ENCODE assay signal across 10 cellular contexts in genomic region chr14:91063119-91063518, GRCh38. TPM values are rescaled to one million over a fixed set of nuclear protein-coding genes. Genes with fewer than 3 reads are reported as not detected.
DNase-seq lines count a peak whose midpoint lies in the region; ATAC-seq, FAIRE-seq and TF ChIP-seq lines count a peak whose summit lies in the region.
"Had no signal": no experiment of that assay in that cellular context is flagged by ENCODE, and none has a peak within 500 bp of the region (broad histone marks: within the 10 kb centered on the region; RNA-seq: fewer than 3 reads in every experiment).

No MANE protein-coding gene starts in this region.

- no peak for DNase-seq in activated T-cell treated with anti-CD3 and anti-CD28 coated beads, Interleukin-2, amount 50 U/mL, for 24 hours
- no peak for DNase-seq in activated T-cell treated with anti-CD3 and anti-CD28 coated beads, Interleukin-2, amount 50 U/mL, for 1 hour
- DNase-seq in NB4 (ENCODE audit: low read depth) (peak; percentile 89), K562 (ENCODE audit: extremely low read depth in 1 of 4, low spot score in 3 of 4) (peak in 2 of 4 experiments; percentile 25 to 31), NCI-H2107 (lab: John Stamatoyannopoulos, UW) (no peak), AG08395 (ENCODE audit: low spot score) (no peak)
- DNase-seq in stimulated activated naive CD4-positive, alpha-beta T cell treated with Interleukin-2 at 50 U/mL for 16 hours (lab: John Stamatoyannopoulos, UW): no peak
- DNase-seq: mesendoderm had no signal

- no peak for ATAC-seq in K562

- no peaks in the 10 kb centered on the region for H3K27me3 ChIP-seq in K562 (ENCODE audit: control insufficient read depth in 2 of 2, insufficient read depth in 2 of 2, low read length in 2 of 2)

- H3K4me2 ChIP-seq in K562 (ENCODE audit: insufficient read depth, low read length): no peak overlapping the region

- peak overlapping the region; percentile 88 for H3K27ac Mint-ChIP-seq in activated T-cell treated with anti-CD3 and anti-CD28 coated beads, Interleukin-2, amount 50 U/mL, for 24 hours
- H3K27ac Mint-ChIP-seq in stimulated activated naive CD8-positive, alpha-beta T cell treated with anti-CD3 and anti-CD28 coated beads, Interleukin-15, Interleukin-2, amounts not matched to agents 100 ng/mL and 50 ng/mL, for 24 hours: peak overlapping the region; percentile 85

- no peaks in the 10 kb centered on the region; the same call in 1 of the 2 replicates for H4K20me1 ChIP-seq in K562 (replicated peaks; ENCODE audit: control insufficient read depth, insufficient read depth, low read length)

- no peaks in the 10 kb centered on the region for H3K36me3 ChIP-seq in K562 (ENCODE audit: control insufficient read depth, insufficient read depth, low read length)

- H3K4me1 ChIP-seq in K562 (replicated peaks in 1 of 2; ENCODE audit: control insufficient read depth in 2 of 2, insufficient read depth in 2 of 2, low read length in 2 of 2): peaks cover 8% of the 10 kb centered on the region in 2 experiments; a peak in 3 of 5 replicates

- H3K9me3 Mint-ChIP-seq in activated T-cell treated with anti-CD3 and anti-CD28 coated beads, Interleukin-2, amount 50 U/mL, for 24 hours: peaks cover 4% of the 10 kb centered on the region
- peaks cover 6% of the 10 kb centered on the region for H3K9me3 Mint-ChIP-seq in stimulated activated naive CD8-positive, alpha-beta T cell treated with anti-CD3 and anti-CD28 coated beads, Interleukin-15, Interleukin-2, amounts not matched to agents 100 ng/mL and 50 ng/mL, for 24 hours

- H3K27ac ChIP-seq in K562 (ENCODE audit: extremely low read depth, low read depth, low read length): peak overlapping the region; percentile 4; the same call in 1 of the 3 replicates

- peaks cover 13% of the 10 kb centered on the region for H3K36me3 Mint-ChIP-seq in activated T-cell treated with anti-CD3 and anti-CD28 coated beads, Interleukin-2, amount 50 U/mL, for 24 hours (ENCODE audit: low read depth)
- H3K36me3 Mint-ChIP-seq in stimulated activated naive CD8-positive, alpha-beta T cell treated with anti-CD3 and anti-CD28 coated beads, Interleukin-15, Interleukin-2, amounts not matched to agents 100 ng/mL and 50 ng/mL, for 24 hours (ENCODE audit: low read depth): peaks cover 6% of the 10 kb centered on the region

- no peak for TF ChIP-seq RAD21 in K562 (CRISPR knock-in tag; conservative IDR thresholded peaks at IDR 0.05 in 1 of 2, IDR thresholded peaks at IDR 0.05 in 1 of 2)

- intact Hi-C loops in K562 (cut with micrococcal nuclease): no loop called here

- in situ Hi-C loops in K562 (cut with MboI): no loop called here

- no peaks in the 10 kb centered on the region for H3K9me3 ChIP-seq in K562 (replicated peaks; ENCODE audit: control insufficient read depth, insufficient read depth, low read depth, low read length)

- TF ChIP-seq POLR2A in NB4 (IDR thresholded peaks at IDR 0.05; ENCODE audit: extremely low read depth, insufficient read length) (peak; percentile 81), K562 (conservative IDR thresholded peaks at IDR 0.05) (no peak)

- peak overlapping the region; percentile 27 for H3K4me3 Mint-ChIP-seq in activated T-cell treated with anti-CD3 and anti-CD28 coated beads, Interleukin-2, amount 50 U/mL, for 24 hours
- peak overlapping the region; percentile 6 for H3K4me3 Mint-ChIP-seq in stimulated activated naive CD8-positive, alpha-beta T cell treated with anti-CD3 and anti-CD28 coated beads, Interleukin-15, Interleukin-2, amounts not matched to agents 100 ng/mL and 50 ng/mL, for 24 hours

- FAIRE-seq in K562 (lab: Jason Lieb, UNC): peak; percentile 11
- FAIRE-seq: endometrium had no signal

- peaks cover 61% of the 10 kb centered on the region for H3K4me1 Mint-ChIP-seq in activated T-cell treated with anti-CD3 and anti-CD28 coated beads, Interleukin-2, amount 50 U/mL, for 24 hours (ENCODE audit: low read depth)
- H3K4me1 Mint-ChIP-seq in stimulated activated naive CD8-positive, alpha-beta T cell treated with anti-CD3 and anti-CD28 coated beads, Interleukin-15, Interleukin-2, amounts not matched to agents 100 ng/mL and 50 ng/mL, for 24 hours (ENCODE audit: low read depth): peaks cover 67% of the 10 kb centered on the region

- H3K9me1 ChIP-seq in K562 (ENCODE audit: control insufficient read depth, insufficient read depth, low read length): no peaks in the 10 kb centered on the region

- H3K79me2 ChIP-seq in K562 (ENCODE audit: control insufficient read depth, insufficient read depth, low read length): peaks cover 15% of the 10 kb centered on the region

- TF ChIP-seq CTCF in NB4 (IDR thresholded peaks at IDR 0.05; ENCODE audit: low read depth, low read length) (no peak), K562 (IDR thresholded peaks at IDR 0.05 in 2 of 3, conservative IDR thresholded peaks at IDR 0.05 in 1 of 3; ENCODE audit: insufficient read depth in 2 of 3, low read depth in 1 of 3, low read length in 3 of 3) (no peak)

- TF ChIP-seq EP300 in K562 (IDR thresholded peaks at IDR 0.05; ENCODE audit: low read length): no peak

- POLR2A ChIA-PET in K562 (lab: Yijun Ruan, JAX): no interaction called here

- CTCF ChIA-PET in K562 (lab: Yijun Ruan, JAX; ENCODE audit: low intra/inter-chr PET ratio): no interaction called here

- H2AFZ ChIP-seq in K562 (ENCODE audit: low read depth, low read length): peak overlapping the region; percentile 71

- no peak overlapping the region for H3K9ac ChIP-seq in K562 (ENCODE audit: insufficient read depth in 1 of 2, low read depth in 2 of 2, low read length in 2 of 2)

- H3K4me3 ChIP-seq in NB4 (ENCODE audit: low read depth, low read length) (no peak overlapping the region), K562 (no peak overlapping the region)

- no peaks in the 10 kb centered on the region for H3K27me3 Mint-ChIP-seq in activated T-cell treated with anti-CD3 and anti-CD28 coated beads, Interleukin-2, amount 50 U/mL, for 24 hours
- H3K27me3 Mint-ChIP-seq in stimulated activated naive CD8-positive, alpha-beta T cell treated with anti-CD3 and anti-CD28 coated beads, Interleukin-15, Interleukin-2, amounts not matched to agents 100 ng/mL and 50 ng/mL, for 24 hours: no peaks in the 10 kb centered on the region

- BruUV-seq in K562 (replicated peaks; lab: Mats Ljungman, UMichigan): no TSS peak

TF ChIP-seq in K562, 482 proteins besides CTCF, POLR2A, EP300 and RAD21 (continues in another document):
- TF ChIP-seq RAD51 (IDR thresholded peaks at IDR 0.05; ENCODE audit: borderline replicate concordance, low read depth): 0 out of 2 replicates have a peak, but pooled peaks have one; percentile 44
- TF ChIP-seq ELF1 (tag; IDR thresholded peaks at IDR 0.05): 0 out of 2 replicates have a peak, but pooled peaks have one; percentile 24

RNA-seq across cellular contexts. Expression of gene RPS6KA5, which starts 2.7 kb away (rescaled TPM):
- total RNA-seq in K562 (2011; cell fraction: chromatin; rRNA removed; ENCODE audit: low replicate concordance): 8.5 and 22.6 TPM in 2 replicates
- total RNA-seq in K562 (2011; cell fraction: nucleolus; rRNA removed): 2.7 and 3.9 TPM in 2 replicates
- total RNA-seq in K562 (2011; cell fraction: nucleoplasm; rRNA removed): 5.1 TPM in 2 replicates
- 4.9 and 5.1 TPM in 2 replicates for total RNA-seq in K562 (2014; rRNA removed)
- 3.9 and 5.0 TPM in 2 replicates for total RNA-seq in K562 (2014; rRNA removed; fragmentation: Illumina TruSeq; extraction: Trizol)
- total RNA-seq in K562 (2015; rRNA removed; fragmentation: Illumina TruSeq; extraction: Trizol): 4.4 and 5.5 TPM in 2 replicates
- 6.4 and 7.7 TPM in 2 replicates for total RNA-seq in K562 (2021)
- 3.5 and 4.9 TPM in 2 replicates for polyA plus RNA-seq in K562 (2011; rRNA removed)
- polyA plus RNA-seq in K562 (2011; cell fraction: cytosol; rRNA removed): 0.76 and 1.5 TPM in 2 replicates
- 5.3 and 6.0 TPM in 2 replicates for polyA plus RNA-seq in K562 (2011; cell fraction: nucleus; rRNA removed)
- polyA plus RNA-seq in K562 (2012): 2.6 and 5.2 TPM in 2 replicates
- 3.5 and 3.9 TPM in 2 replicates for polyA plus RNA-seq in K562 (2014; fragmentation: Illumina TruSeq; extraction: Trizol)
- under 1 TPM; 0.88 to 0.96 TPM for polyA plus RNA-seq in K562 (2014; fragmentation: Nextera tagmentation; extraction: Ambion mirVana)
- polyA plus RNA-seq in K562 (2014; rRNA removed): 4.5 and 4.7 TPM in 2 replicates
- polyA minus RNA-seq in K562 (2011; rRNA and poly(A)+ RNA removed): 7.4 and 10.9 TPM in 2 replicates
- polyA minus RNA-seq in K562 (2011; cell fraction: cytosol; rRNA and poly(A)+ RNA removed): 0.91 and 2.2 TPM in 2 replicates
- 5.0 and 11.0 TPM in 2 replicates for polyA minus RNA-seq in K562 (2011; cell fraction: nucleus; rRNA and poly(A)+ RNA removed)

RNA-seq across cellular contexts. Expression of gene DGLUCY, which starts 50.8 kb away (rescaled TPM):
- total RNA-seq in K562 (2011; cell fraction: chromatin; rRNA removed; ENCODE audit: low replicate concordance): 124 and 216 TPM in 2 replicates
- total RNA-seq in K562 (2011; cell fraction: nucleolus; rRNA removed): 84.2 and 90.7 TPM in 2 replicates
- 89.5 and 97.5 TPM in 2 replicates for total RNA-seq in K562 (2011; cell fraction: nucleoplasm; rRNA removed)
- total RNA-seq in K562 (2014; rRNA removed) (22.0 and 26.3 TPM in 2 replicates), K562 (2014; rRNA removed; fragmentation: Illumina TruSeq; extraction: Trizol) (20.3 and 20.8 TPM in 2 replicates), K562 (2015; rRNA removed; fragmentation: Illumina TruSeq; extraction: Trizol) (23.7 and 27.1 TPM in 2 replicates), K562 (2021) (22.7 and 24.8 TPM in 2 replicates)
- polyA plus RNA-seq in K562 (2011; rRNA removed) (21.0 and 26.1 TPM in 2 replicates), K562 (2014; fragmentation: Illumina TruSeq; extraction: Trizol) (28.4 and 33.4 TPM in 2 replicates), K562 (2014; fragmentation: Nextera tagmentation; extraction: Ambion mirVana) (10 to 100 TPM in 1 of 2 experiments, 1 to 10 TPM in 1; 9.9 to 14.1 TPM), K562 (2014; rRNA removed) (19.9 and 20.6 TPM in 2 replicates)
- polyA plus RNA-seq in K562 (2011; cell fraction: cytosol; rRNA removed): 17.5 and 21.4 TPM in 2 replicates
- 87.1 and 102 TPM in 2 replicates for polyA plus RNA-seq in K562 (2011; cell fraction: nucleus; rRNA removed)
- polyA plus RNA-seq in K562 (2012): 20.8 and 28.9 TPM in 2 replicates
- polyA minus RNA-seq in K562 (2011; rRNA and poly(A)+ RNA removed): 36.9 and 45.4 TPM in 2 replicates
- 13.7 and 15.5 TPM in 2 replicates for polyA minus RNA-seq in K562 (2011; cell fraction: cytosol; rRNA and poly(A)+ RNA removed)
- 40.1 and 53.6 TPM in 2 replicates for polyA minus RNA-seq in K562 (2011; cell fraction: nucleus; rRNA and poly(A)+ RNA removed)
